In genomic region chr16:1571012-1571671, GRCh38 we compare ENCODE assay signal across 29 cellular contexts. TPM values are rescaled to one million over a fixed set of nuclear protein-coding genes. Genes with fewer than 3 reads are reported as not detected.
"Had no signal": no experiment of that assay in that cellular context is flagged by ENCODE, and none has a peak within 500 bp of the region (broad histone marks: within the 10 kb centered on the region; RNA-seq: fewer than 3 reads in every experiment).

No MANE protein-coding gene starts in this region.

- H3K4me3 Mint-ChIP-seq: natural killer cell treated with Interleukin-12 subunit alpha and Interleukin-12 subunit beta and Interleukin-15 and Interleukin-18, amount 100 ng/mL, for 72 hours; nephron progenitor cell; neural crest cell; stimulated activated effector memory CD8-positive, alpha-beta T cell treated with anti-CD3 and anti-CD28 coated beads, Interleukin-12 subunit alpha, Interleukin-12 subunit beta, amount 100 ng/mL, for 72 hours; stimulated activated naive B cell treated with anti-CD40 and anti-IgM and Interleukin-4, amounts not matched to agents 10 μg/mL and 1 μg/mL and 100 μg/mL, for 72 hours; stimulated activated naive CD8-positive, alpha-beta T cell treated with anti-CD3 and anti-CD28 coated beads, Interleukin-15, Interleukin-2, amounts not matched to agents 100 ng/mL and 50 ng/mL, for 24 hours had no signal

- H3K9ac ChIP-seq: parathyroid adenoma had no signal

- H3K4me1 Mint-ChIP-seq: nephron progenitor cell, neural crest cell had no signal

- ATAC-seq: natural killer cell treated with Interleukin-12 subunit alpha and Interleukin-12 subunit beta and Interleukin-15 and Interleukin-18, amount 100 ng/mL, for 72 hours; psoas muscle; right cardiac atrium; right lobe of liver; stimulated activated effector memory CD8-positive, alpha-beta T cell treated with anti-CD3 and anti-CD28 coated beads, Interleukin-12 subunit alpha, Interleukin-12 subunit beta, amount 100 ng/mL, for 72 hours; stimulated activated naive B cell treated with anti-CD40 and anti-IgM and Interleukin-4, amounts not matched to agents 10 μg/mL and 1 μg/mL and 100 μg/mL, for 72 hours had no signal

- H2AFZ ChIP-seq: parathyroid adenoma had no signal

- H3K27ac Mint-ChIP-seq: stimulated activated naive B cell treated with anti-CD40 and anti-IgM and Interleukin-4, amounts not matched to agents 10 μg/mL and 1 μg/mL and 100 μg/mL, for 72 hours; stimulated activated naive CD8-positive, alpha-beta T cell treated with anti-CD3 and anti-CD28 coated beads, Interleukin-15, Interleukin-2, amounts not matched to agents 100 ng/mL and 50 ng/mL, for 24 hours had no signal

- H3K36me3 ChIP-seq: neutrophil, ovary, right lobe of liver, thoracic aorta, vagina had no signal

- H3K9me3 Mint-ChIP-seq: natural killer cell treated with Interleukin-12 subunit alpha and Interleukin-12 subunit beta and Interleukin-15 and Interleukin-18, amount 100 ng/mL, for 72 hours; nephron progenitor cell; neural crest cell; stimulated activated effector memory CD8-positive, alpha-beta T cell treated with anti-CD3 and anti-CD28 coated beads, Interleukin-12 subunit alpha, Interleukin-12 subunit beta, amount 100 ng/mL, for 72 hours; stimulated activated naive CD8-positive, alpha-beta T cell treated with anti-CD3 and anti-CD28 coated beads, Interleukin-15, Interleukin-2, amounts not matched to agents 100 ng/mL and 50 ng/mL, for 24 hours had no signal

- H3K9me3 ChIP-seq: neutrophil, ovary, psoas muscle, right lobe of liver, sigmoid colon, stomach, thoracic aorta, thyroid gland, tibial nerve, upper lobe of left lung, vagina had no signal

- H3K27me3 ChIP-seq: neutrophil, ovary, right lobe of liver, sigmoid colon, stomach, thyroid gland, tibial nerve, upper lobe of left lung, vagina had no signal

- H3K36me3 Mint-ChIP-seq: natural killer cell treated with Interleukin-12 subunit alpha and Interleukin-12 subunit beta and Interleukin-15 and Interleukin-18, amount 100 ng/mL, for 72 hours; stimulated activated effector memory CD8-positive, alpha-beta T cell treated with anti-CD3 and anti-CD28 coated beads, Interleukin-12 subunit alpha, Interleukin-12 subunit beta, amount 100 ng/mL, for 72 hours had no signal

- H3K27me3 Mint-ChIP-seq: natural killer cell treated with Interleukin-12 subunit alpha and Interleukin-12 subunit beta and Interleukin-15 and Interleukin-18, amount 100 ng/mL, for 72 hours; progenitor cell of endocrine pancreas; stimulated activated naive B cell treated with anti-CD40 and anti-IgM and Interleukin-4, amounts not matched to agents 10 μg/mL and 1 μg/mL and 100 μg/mL, for 72 hours; stimulated activated naive CD8-positive, alpha-beta T cell treated with anti-CD3 and anti-CD28 coated beads, Interleukin-15, Interleukin-2, amounts not matched to agents 100 ng/mL and 50 ng/mL, for 24 hours had no signal

- H3K27ac ChIP-seq: neutrophil, ovary, parathyroid adenoma, psoas muscle, right lobe of liver, sigmoid colon, stomach, thoracic aorta, thyroid gland, tibial nerve, upper lobe of left lung, vagina had no signal

- H3K79me2 ChIP-seq: parathyroid adenoma had no signal

- H3K4me3 ChIP-seq: ovary, psoas muscle, right lobe of liver, sigmoid colon, stomach, thoracic aorta, thyroid gland, tibial nerve, upper lobe of left lung, vagina had no signal

- DNase-seq: nephron progenitor cell; ovary; posterior cingulate gyrus; psoas muscle; right cardiac atrium; right lobe of liver; sigmoid colon; small intestine; stimulated activated CD4-positive, alpha-beta T cell treated with anti-CD3 and anti-CD28 coated beads, Interleukin-15, amount 100 ng/mL, for 24 hours; stimulated activated CD4-positive, alpha-beta T cell treated with anti-CD3 and anti-CD28 coated beads, Interleukin-2, amount 100 ng/mL, for 24 hours; stimulated activated CD4-positive, alpha-beta T cell treated with anti-CD3 and anti-CD28 coated beads, Interleukin-2, amount 100 ng/mL, for 48 hours; stimulated activated CD4-positive, alpha-beta T cell treated with anti-CD3 and anti-CD28 coated beads, Interleukin-4, amount 100 ng/mL, for 24 hours; stimulated activated naive B cell treated with anti-CD40 and anti-IgM and Interleukin-4, amounts not matched to agents 10 μg/mL and 1 μg/mL and 100 μg/mL, for 72 hours; stimulated activated naive CD4-positive, alpha-beta T cell treated with Interleukin-2 at 50 U/mL for 16 hours; stomach; thyroid gland; trophoblast cell; upper lobe of left lung had no signal

- FAIRE-seq: small intestine, urothelium cell line had no signal

- H3K4me1 ChIP-seq: parathyroid adenoma, psoas muscle, right lobe of liver, sigmoid colon, thyroid gland, tibial nerve, upper lobe of left lung, vagina had no signal

RNA-seq across cellular contexts. Expression of gene TMEM204, which starts 37.7 kb away (rescaled TPM):
- total RNA-seq: progenitor cell of endocrine pancreas had no signal
